In genomic region chr3:20256144-20256543, GRCh38 we compare ENCODE assay signal across 10 cellular contexts.
DNase-seq lines count a peak whose midpoint lies in the region; ATAC-seq and TF ChIP-seq lines count a peak whose summit lies in the region.
"Had no signal": no experiment of that assay in that cellular context is flagged by ENCODE, and none has a peak within 500 bp of the region (broad histone marks: within the 10 kb centered on the region; RNA-seq: fewer than 3 reads in every experiment).

No MANE protein-coding gene starts in this region.

- peak overlapping the region in 1 of 4 donors; percentile 3 for H3K27ac ChIP-seq in tibial nerve

- no peak for TF ChIP-seq CTCF in tibial nerve (IDR thresholded peaks at IDR 0.05)

- no peaks in the 10 kb centered on the region for H3K4me1 ChIP-seq in tibial nerve

- H3K36me3 ChIP-seq in tibial nerve = no peaks in the 10 kb centered on the region

- TF ChIP-seq POLR2A in tibial nerve (IDR thresholded peaks at IDR 0.05) = no peak

- H3K4me3 Mint-ChIP-seq in naive thymus-derived CD8-positive, alpha-beta T cell = no peak overlapping the region
- H3K4me3 Mint-ChIP-seq: activated CD4-positive, alpha-beta memory T cell treated with anti-CD3 and anti-CD28 coated beads, Interleukin-2, amount 10 ng/mL, durations not matched to agents 7 days and 5 days; neural crest cell had no signal

- peaks cover 0 to 10% (median 2%) of the 10 kb centered on the region in 9 donors for H3K9me3 Mint-ChIP-seq in naive thymus-derived CD8-positive, alpha-beta T cell

- H3K4me1 Mint-ChIP-seq in naive thymus-derived CD8-positive, alpha-beta T cell = peaks cover 0 to 15% (median 0%) of the 10 kb centered on the region in 4 donors
- H3K4me1 Mint-ChIP-seq: activated CD4-positive, alpha-beta memory T cell treated with anti-CD3 and anti-CD28 coated beads, Interleukin-2, amount 10 ng/mL, durations not matched to agents 7 days and 5 days had no signal

- DNase-seq in EL = peak; percentile 46
- peak; percentile 39 for DNase-seq in astrocyte of the hippocampus (ENCODE audit: low read depth, low spot score)
- DNase-seq in naive thymus-derived CD8-positive, alpha-beta T cell = no peak
- no peak for DNase-seq in stimulated activated CD4-positive, alpha-beta T cell treated with anti-CD3 and anti-CD28 coated beads, Interleukin-15, amount 100 ng/mL, for 24 hours
- no peak for DNase-seq in tibial nerve (ENCODE audit: low spot score in 2 of 2)
- DNase-seq in GDM1 (lab: John Stamatoyannopoulos, UW) = no peak
- DNase-seq: activated CD4-positive, alpha-beta memory T cell treated with anti-CD3 and anti-CD28 coated beads, Interleukin-2, amount 10 ng/mL, durations not matched to agents 7 days and 5 days had no signal

- H3K4me3 ChIP-seq in tibial nerve = no peak overlapping the region

- H3K27me3 Mint-ChIP-seq in naive thymus-derived CD8-positive, alpha-beta T cell = no peaks in the 10 kb centered on the region
- H3K27me3 Mint-ChIP-seq: activated CD4-positive, alpha-beta memory T cell treated with anti-CD3 and anti-CD28 coated beads, Interleukin-2, amount 10 ng/mL, durations not matched to agents 7 days and 5 days had no signal

- no peak overlapping the region for H3K27ac Mint-ChIP-seq in naive thymus-derived CD8-positive, alpha-beta T cell
- H3K27ac Mint-ChIP-seq: activated CD4-positive, alpha-beta memory T cell treated with anti-CD3 and anti-CD28 coated beads, Interleukin-2, amount 10 ng/mL, durations not matched to agents 7 days and 5 days had no signal

- ATAC-seq in GM19452 (IDR thresholded peaks at IDR 0.05; ENCODE audit: unreplicated experiment) = peak; percentile 72
- peak; percentile 89 for ATAC-seq in HG03064 (IDR thresholded peaks at IDR 0.05; ENCODE audit: low read depth, unreplicated experiment)
- no peak for ATAC-seq in naive thymus-derived CD8-positive, alpha-beta T cell

- POLR2A ChIA-PET in naive thymus-derived CD8-positive, alpha-beta T cell (lab: Charles Lee) = no interaction called here

- peaks cover 0 to 5% (median 0%) of the 10 kb centered on the region in 4 donors for H3K9me3 ChIP-seq in tibial nerve

- H3K27me3 ChIP-seq in tibial nerve = no peaks in the 10 kb centered on the region

- TF ChIP-seq EP300 in tibial nerve (IDR thresholded peaks at IDR 0.05) = peak in 1 of 2 donors; percentile 35

- H3K36me3 Mint-ChIP-seq in naive thymus-derived CD8-positive, alpha-beta T cell = peaks cover 2 to 6% (median 5%) of the 10 kb centered on the region in 3 donors

- WGBS in tibial nerve, 2 donors = 39 to 48% methylated on average over 3 of the region's 3 CpGs

Comparison
In these comparisons a context has a peak if more than half of its experiments do, and no peak if none do; other contexts are left out.
1. DNase-seq: peak in EL (single experiment) and astrocyte of the hippocampus (single experiment); none in naive thymus-derived CD8-positive, alpha-beta T cell (0 of 10), stimulated activated CD4-positive, alpha-beta T cell treated with anti-CD3 and anti-CD28 coated beads, Interleukin-15, amount 100 ng/mL, for 24 hours (single experiment), tibial nerve (0 of 2) and GDM1 (single experiment).
2. ATAC-seq: peak in GM19452 (single experiment) and HG03064 (single experiment); none in naive thymus-derived CD8-positive, alpha-beta T cell (0 of 2).